Comparison of ENCODE assay signal across 8 cellular contexts in genomic region chr7:94301024-94301588, GRCh38.
DNase-seq lines count a peak whose midpoint lies in the region; ATAC-seq and TF ChIP-seq lines count a peak whose summit lies in the region.

No MANE protein-coding gene starts in this region.

- H3K27me3 Mint-ChIP-seq in Caco-2 (ENCODE audit: insufficient read depth, unreplicated experiment), result no peaks in the 10 kb centered on the region

- no peak overlapping the region for H2BK15ac ChIP-seq in neuronal stem cell (ENCODE audit: low read length)

- H2BK120ac ChIP-seq in neuronal stem cell (ENCODE audit: low read depth, low read length), result no peak overlapping the region

- no peaks in the 10 kb centered on the region for H3K36me3 ChIP-seq in Caco-2 (ENCODE audit: control insufficient read depth, insufficient read depth, low read length)
- no peaks in the 10 kb centered on the region for H3K36me3 ChIP-seq in Panc1 (ENCODE audit: control insufficient read depth, insufficient read depth, low read length)
- H3K36me3 ChIP-seq in neuronal stem cell (replicated peaks in 1 of 2; ENCODE audit: control insufficient read depth in 2 of 2, insufficient read depth in 2 of 2, low read length in 2 of 2), result no peaks in the 10 kb centered on the region

- H4K8ac ChIP-seq in neuronal stem cell (ENCODE audit: low read depth, low read length), result no peak overlapping the region

- H3K27ac Mint-ChIP-seq in Caco-2 (ENCODE audit: unreplicated experiment), result peak overlapping the region; percentile 90

- H3K27me3 ChIP-seq in Caco-2 (replicated peaks; ENCODE audit: control insufficient read depth, insufficient read depth, low read length) (no peaks in the 10 kb centered on the region), Panc1 (ENCODE audit: control insufficient read depth, insufficient read depth, low read length) (no peaks in the 10 kb centered on the region), neuronal stem cell (ENCODE audit: control insufficient read depth in 3 of 3, insufficient read depth in 3 of 3, low read depth in 1 of 3, low read length in 3 of 3) (no peaks in the 10 kb centered on the region)

- H3K9ac ChIP-seq in neuronal stem cell (ENCODE audit: low read depth, low read length, poor library complexity), result no peak overlapping the region

- DNase-seq in Caco-2 (peak; percentile 79 to 88), Panc1 (ENCODE audit: low read depth, low spot score) (peak; percentile 67), fibroblast of peridontal ligament (ENCODE audit: extremely low read depth) (peak; percentile 98), neuronal stem cell (ENCODE audit: low spot score) (peak; percentile 57), RPMI8226 (no peak), substantia nigra (lab: John Stamatoyannopoulos, UW) (no peak)

- H3K9me3 ChIP-seq in Caco-2 (no peaks in the 10 kb centered on the region), Panc1 (ENCODE audit: control insufficient read depth, insufficient read depth, low read depth, low read length) (no peaks in the 10 kb centered on the region), neuronal stem cell (replicated peaks in 1 of 2; ENCODE audit: control insufficient read depth in 2 of 2, insufficient read depth in 1 of 2, low read depth in 1 of 2, low read length in 2 of 2) (peaks cover 0 to 5% of the 10 kb centered on the region in 2 donors)

- intact Hi-C loops in Caco-2 (cut with micrococcal nuclease; ENCODE audit: unreplicated experiment), result loop anchor here (1.0 to 10.0 kb wide), 3 partner anchors 41 to 354 kb away; partner anchors contain the start of gene SGCE
- intact Hi-C loops in Panc1 (cut with micrococcal nuclease; ENCODE audit: unreplicated experiment), result no loop called here

- in situ Hi-C loops in Panc1 (cut with HindIII; ENCODE audit: low pct_unique_long_range_greater_than_20kb, low sequenced_read_pairs), result no loop called here

- no peaks in the 10 kb centered on the region for H3K9me3 Mint-ChIP-seq in Caco-2 (ENCODE audit: unreplicated experiment)

- BruUV-seq in Caco-2 (replicated peaks; lab: Mats Ljungman, UMichigan), result no TSS peak
- no TSS peak for BruUV-seq in Panc1 (replicated peaks; lab: Mats Ljungman, UMichigan)

- ATAC-seq in Panc1 (peak; percentile 100), GM19397 (IDR thresholded peaks at IDR 0.05; ENCODE audit: unreplicated experiment) (no peak), GM19467 (IDR thresholded peaks at IDR 0.05; ENCODE audit: unreplicated experiment) (no peak)

- H3K36me3 Mint-ChIP-seq in Caco-2 (ENCODE audit: insufficient read depth, unreplicated experiment), result no peaks in the 10 kb centered on the region

- peak overlapping the region; percentile 55 for H3K27ac ChIP-seq in Panc1 (ENCODE audit: low read length)
- H3K27ac ChIP-seq in neuronal stem cell (replicated peaks; ENCODE audit: low read length), result peak overlapping the region; percentile 61
- H3K27ac ChIP-seq in substantia nigra (ENCODE audit: low read depth, low read length, poor library complexity, severe bottlenecking), result no peak overlapping the region

- WGBS in neuronal stem cell (ENCODE audit: extremely low coverage in 2 of 2, insufficient read length in 2 of 2, insufficient replicate concordance in 1 of 2), 2 donors, result no CpG with 5 or more reads among the region's 6 CpGs

- POLR2A ChIA-PET in Caco-2 (lab: Charles Lee) (no interaction called here), Panc1 (lab: Charles Lee) (no interaction called here)

- H3K4me1 ChIP-seq in Caco-2 (peaks cover 43% of the 10 kb centered on the region), Panc1 (ENCODE audit: control insufficient read depth, insufficient read depth, low read length) (peaks cover 7% of the 10 kb centered on the region), neuronal stem cell (ENCODE audit: control insufficient read depth in 2 of 2, insufficient read depth in 1 of 2, low read depth in 1 of 2, low read length in 2 of 2) (peaks cover 12 to 23% of the 10 kb centered on the region in 2 donors)

- H4K91ac ChIP-seq in neuronal stem cell (ENCODE audit: low read depth, low read length, poor library complexity), result no peak overlapping the region

- TF ChIP-seq CTCF in Caco-2 (IDR thresholded peaks at IDR 0.05; ENCODE audit: insufficient read depth in 1 of 2, low read depth in 1 of 2, low read length in 1 of 2, severe bottlenecking in 1 of 2, unreplicated experiment in 1 of 2) (peak in 1 of 2 experiments; percentile 19), Panc1 (IDR thresholded peaks at IDR 0.05) (no peak)

- H3K4me1 Mint-ChIP-seq in Caco-2 (ENCODE audit: low read depth, unreplicated experiment), result peaks cover 31% of the 10 kb centered on the region

- H3K79me1 ChIP-seq in neuronal stem cell (ENCODE audit: low read depth, low read length), result no peaks in the 10 kb centered on the region

- no peak overlapping the region for H3K4me2 ChIP-seq in neuronal stem cell (ENCODE audit: insufficient read depth, low read length, poor library complexity, severe bottlenecking)

- CTCF ChIA-PET in Caco-2 (lab: Charles Lee) (interaction anchor here (0.6 to 2.0 kb wide), 4 partner anchors 12 to 1389 kb away, joined by 3 to 14 read pairs (median 8); no protein-coding TSS in a partner anchor), Panc1 (lab: Charles Lee) (interaction anchor here (0.6 kb wide), 3 partner anchors 101 to 1389 kb away, joined by 3 to 8 read pairs (median 5); no protein-coding TSS in a partner anchor)

- no peak overlapping the region for H2BK12ac ChIP-seq in neuronal stem cell (ENCODE audit: low read length)

- H2AK5ac ChIP-seq in neuronal stem cell (ENCODE audit: low read depth, low read length), result no peak overlapping the region

- H3K4me3 ChIP-seq in Caco-2 (ENCODE audit: low read depth, low read length), result no peak overlapping the region
- no peak overlapping the region; a peak in 1 of 4 replicates for H3K4me3 ChIP-seq in Panc1 (ENCODE audit: low read depth in 2 of 2, low read length in 2 of 2)
- peak overlapping the region in 1 of 2 donors; percentile 12 for H3K4me3 ChIP-seq in neuronal stem cell (ENCODE audit: low read length in 2 of 2)

- no peak overlapping the region for H3K18ac ChIP-seq in neuronal stem cell (ENCODE audit: low read length)

- H3K14ac ChIP-seq in neuronal stem cell (ENCODE audit: low read length), result no peak overlapping the region

- H3K4me3 Mint-ChIP-seq in Caco-2 (ENCODE audit: unreplicated experiment), result peak overlapping the region; percentile 32

- no peak overlapping the region for H3K4ac ChIP-seq in neuronal stem cell (ENCODE audit: low read length)

- H3K23ac ChIP-seq in neuronal stem cell (ENCODE audit: low read depth, low read length, poor library complexity), result no peak overlapping the region

- peak overlapping the region; percentile 69 for H2AFZ ChIP-seq in neuronal stem cell (ENCODE audit: low read length)

- no peak overlapping the region for H2BK5ac ChIP-seq in neuronal stem cell (ENCODE audit: low read length)

Comparison
In these comparisons a context has a peak if more than half of its experiments do, and no peak if none do; other contexts are left out.
1. DNase-seq: peak in Caco-2 (2 of 2), Panc1 (single experiment), fibroblast of peridontal ligament (single experiment) and neuronal stem cell (single experiment); none in RPMI8226 (single experiment) and substantia nigra (0 of 49).